ENCODE assay signal across 2 cellular contexts in the genomic region with DNA sequence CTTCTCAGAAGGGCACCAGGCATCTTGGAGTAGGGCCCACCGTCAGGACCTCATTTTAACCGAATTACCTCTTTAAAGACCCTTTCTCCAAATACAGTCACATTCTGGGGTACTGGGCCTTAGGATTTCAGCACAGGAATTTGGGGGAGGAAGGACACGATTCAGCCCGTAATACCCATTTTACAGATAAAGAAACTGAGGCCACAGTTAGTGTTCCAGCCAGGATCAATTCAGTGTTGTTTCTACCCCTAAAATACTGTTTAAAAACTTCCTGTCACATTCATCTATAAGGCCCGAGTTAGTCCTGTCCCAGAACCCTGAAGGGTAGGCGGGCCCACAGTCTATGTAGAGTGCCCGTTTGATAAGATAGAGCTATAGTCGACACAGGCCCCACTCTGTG.
TF ChIP-seq lines count a peak whose summit lies in the region.

No MANE protein-coding gene starts in this region.

TF ChIP-seq in HepG2, 621 proteins besides CTCF, POLR2A, EP300 and RAD21:
- TF ChIP-seq ZNF629 (CRISPR knock-in tag; conservative IDR thresholded peaks at IDR 0.05), result peak; percentile 52
- TF ChIP-seq, protein P1, sequence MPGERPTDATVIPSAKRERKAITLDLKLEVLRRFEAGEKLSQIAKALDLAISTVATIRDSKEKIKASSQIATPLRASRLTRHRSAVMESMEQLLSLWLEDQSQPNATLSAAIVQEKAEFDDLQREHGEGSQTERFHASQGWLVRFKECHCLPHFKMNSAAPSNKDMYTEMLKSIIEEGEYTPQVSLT (CRISPR knock-in tag; IDR thresholded peaks at IDR 0.05; ENCODE audit: borderline replicate concordance, low read depth), result no peak

TF ChIP-seq in K562, 482 proteins besides CTCF, POLR2A, EP300 and RAD21:
- TF ChIP-seq MEIS2 (IDR thresholded peaks at IDR 0.05; ENCODE audit: partially characterized antibody) (no peak), RBM25 (IDR thresholded peaks at IDR 0.05; ENCODE audit: low read depth, low read length, severe bottlenecking) (peak; percentile 85)
